15 cellular contexts compared by ENCODE assay signal in the genomic region with DNA sequence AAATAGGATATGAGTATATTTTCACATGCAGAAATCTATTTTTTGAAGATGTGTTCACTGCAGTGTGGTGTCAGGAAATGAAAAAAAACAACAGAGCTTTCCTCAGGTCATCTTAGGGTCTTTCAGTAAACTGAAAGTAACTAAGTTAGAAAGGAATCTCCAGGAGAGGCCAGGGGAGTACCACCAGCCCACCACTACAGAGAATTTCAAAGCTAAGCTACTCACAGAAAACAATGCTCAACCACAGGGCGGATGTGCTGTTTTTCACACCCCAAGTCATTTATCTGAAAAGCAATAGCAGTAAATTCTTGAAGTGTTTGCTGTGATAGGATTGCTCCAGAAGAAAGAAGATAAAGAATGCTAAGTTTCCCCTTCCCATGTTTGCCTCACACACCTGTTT.
A peak's percentile ranks its signal among the peaks of the same experiment; 100 is the strongest.
DNase-seq lines count a peak whose midpoint lies in the region; ATAC-seq and TF ChIP-seq lines count a peak whose summit lies in the region.
"Had no signal": no experiment of that assay in that cellular context is flagged by ENCODE, and none has a peak within 500 bp of the region (broad histone marks: within the 10 kb centered on the region; RNA-seq: fewer than 3 reads in every experiment).

No MANE protein-coding gene starts in this region.

- H3K9ac ChIP-seq in DND-41 (ENCODE audit: low read depth, low read length) = no peak overlapping the region
- H3K9ac ChIP-seq in HUES48 (ENCODE audit: low read depth, low read length) = no peak overlapping the region

- H3K4me3 ChIP-seq in DND-41 (ENCODE audit: low read depth in 1 of 2, low read length in 2 of 2) (no peak overlapping the region), HUES48 (ENCODE audit: low read depth, low read length) (no peak overlapping the region), choroid plexus epithelial cell (ENCODE audit: low read depth, low read length) (no peak overlapping the region)
- H3K4me3 ChIP-seq: left ventricle myocardium inferior had no signal

- H3K27me3 ChIP-seq in DND-41 (ENCODE audit: insufficient read depth, low read length, poor library complexity) = peaks cover 3% of the 10 kb centered on the region
- no peaks in the 10 kb centered on the region for H3K27me3 ChIP-seq in HUES48 (ENCODE audit: control insufficient read depth, insufficient read depth, low read length)

- no peak overlapping the region for H3K4me2 ChIP-seq in DND-41 (ENCODE audit: insufficient read depth, low read length)

- no peak overlapping the region for H2AFZ ChIP-seq in DND-41 (ENCODE audit: low read depth, low read length)

- H3K79me2 ChIP-seq in DND-41 (ENCODE audit: insufficient read depth, low read length) = no peaks in the 10 kb centered on the region

- no peak overlapping the region for H3K27ac ChIP-seq in DND-41 (ENCODE audit: low read length)
- peak overlapping the region; percentile 95 for H3K27ac ChIP-seq in HUES48 (ENCODE audit: low read depth, low read length)
- H3K27ac ChIP-seq: left ventricle myocardium inferior had no signal

- H3K4me1 ChIP-seq in DND-41 (ENCODE audit: insufficient read depth, low read length) (no peaks in the 10 kb centered on the region), HUES48 (ENCODE audit: control insufficient read depth, insufficient read depth, low read length) (peaks cover 17% of the 10 kb centered on the region)
- H3K4me1 ChIP-seq: left ventricle myocardium inferior had no signal

- H3K36me3 ChIP-seq in DND-41 (ENCODE audit: insufficient read depth, low read length) (no peaks in the 10 kb centered on the region), HUES48 (ENCODE audit: control insufficient read depth, insufficient read depth, low read length) (no peaks in the 10 kb centered on the region)
- H3K36me3 ChIP-seq: left ventricle myocardium inferior had no signal

- no peaks in the 10 kb centered on the region for H4K20me1 ChIP-seq in DND-41 (ENCODE audit: insufficient read depth, low read length)

- peak; percentile 89 for ATAC-seq in DND-41 (ENCODE audit: insufficient read depth, low read depth)
- no peak for ATAC-seq in HG03108 (IDR thresholded peaks at IDR 0.05; ENCODE audit: unreplicated experiment)
- no peak for ATAC-seq in HG03469 (IDR thresholded peaks at IDR 0.05; ENCODE audit: unreplicated experiment)
- ATAC-seq: Panc1 had no signal

- DNase-seq in DND-41 = peak; percentile 43
- peak; percentile 1 for DNase-seq in choroid plexus epithelial cell (ENCODE audit: low read depth)
- DNase-seq in renal cortical epithelial cell (ENCODE audit: low read depth) = peak; percentile 2
- DNase-seq in midbrain (lab: John Stamatoyannopoulos, UW) = no peak
- DNase-seq: activated B cell treated with CpG ODN at 0.5 μM for 24 hours; Karpas-422; left ventricle myocardium inferior; naive B cell; NCI-H1694 treated with DMSO at 0.1 percent for 48 hours; NCI-H524; stimulated activated CD4-positive, alpha-beta T cell treated with anti-CD3 and anti-CD28 coated beads, Interleukin-2, amount 100 ng/mL, for 24 hours had no signal

- H3K9me3 ChIP-seq in DND-41 (ENCODE audit: insufficient read depth, low read length, severe bottlenecking) (peaks cover 5% of the 10 kb centered on the region), HUES48 (ENCODE audit: control insufficient read depth, insufficient read depth, low read length) (peaks cover 7% of the 10 kb centered on the region; the same call in 1 of the 2 replicates)
- H3K9me3 ChIP-seq: left ventricle myocardium inferior had no signal

- TF ChIP-seq CTCF in DND-41 (IDR thresholded peaks at IDR 0.05; ENCODE audit: borderline replicate concordance, extremely low read depth, low read length, poor library complexity, severe bottlenecking) = no peak
- no peak for TF ChIP-seq CTCF in choroid plexus epithelial cell (conservative IDR thresholded peaks at IDR 0.05; ENCODE audit: low read depth, low read length)
